ENCODE assay signal across 18 cellular contexts in the genomic region with DNA sequence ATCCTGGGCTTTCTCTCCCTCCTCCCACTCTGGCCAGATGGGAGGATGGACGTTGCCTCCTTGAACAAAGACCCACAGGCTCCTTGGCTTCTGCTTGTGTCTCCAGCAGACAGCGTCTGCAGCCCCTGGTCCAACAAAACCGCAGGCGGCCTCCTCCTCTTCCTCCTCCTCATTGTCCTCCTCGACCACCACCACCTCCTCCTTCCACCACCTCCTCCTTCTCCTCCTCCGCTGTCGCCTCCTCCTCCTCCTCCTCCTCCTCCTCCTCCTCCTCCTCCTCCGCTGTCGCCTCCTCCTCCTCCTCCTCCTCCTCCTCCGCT. TPM values are rescaled to one million over a fixed set of nuclear protein-coding genes. Genes with fewer than 3 reads are reported as not detected.
"Had no signal": no experiment of that assay in that cellular context is flagged by ENCODE, and none has a peak within 500 bp of the region (broad histone marks: within the 10 kb centered on the region; RNA-seq: fewer than 3 reads in every experiment).

No MANE protein-coding gene starts in this region.

- H3K4me3 ChIP-seq: adrenal gland, cardiac muscle cell, gastrocnemius medialis, thyroid gland had no signal

- H3K27ac Mint-ChIP-seq: activated CD8-positive, alpha-beta T cell treated with anti-CD3 and anti-CD28 coated beads for 36 hours; activated T-helper 1 cell treated with anti-CD3 and anti-CD28 coated beads, Interleukin-12 subunit alpha, Interleukin-12 subunit beta, Interleukin-2, Interleukin-4 antibody, amounts not matched to agents 30 ng/mL and 10 ng/mL and 1 ng/mL, durations not matched to agents 14 hours and 24 hours and 36 hours; stimulated activated naive B cell treated with anti-CD40 and anti-IgM and Interleukin-4, amounts not matched to agents 10 μg/mL and 1 μg/mL and 100 μg/mL, for 72 hours had no signal

- H3K4me3 Mint-ChIP-seq: activated CD8-positive, alpha-beta T cell treated with anti-CD3 and anti-CD28 coated beads for 36 hours; activated naive CD4-positive, alpha-beta T cell treated with anti-CD3 and anti-CD28 coated beads, Interleukin-2, amount 50 U/mL, for 24 hours; activated T-helper 1 cell treated with anti-CD3 and anti-CD28 coated beads, Interleukin-12 subunit alpha, Interleukin-12 subunit beta, Interleukin-2, Interleukin-4 antibody, amounts not matched to agents 30 ng/mL and 10 ng/mL and 1 ng/mL, durations not matched to agents 14 hours and 24 hours and 36 hours; naive thymus-derived CD8-positive, alpha-beta T cell; stimulated activated naive B cell treated with anti-CD40 and anti-IgM and Interleukin-4, amounts not matched to agents 10 μg/mL and 1 μg/mL and 100 μg/mL, for 72 hours had no signal

- FAIRE-seq: colon, keratinocyte had no signal

- H3K4me1 ChIP-seq: adrenal gland, gastrocnemius medialis, thyroid gland had no signal

- H3K27me3 ChIP-seq: adrenal gland, cardiac muscle cell, gastrocnemius medialis, neutrophil, thyroid gland had no signal

- H3K27ac ChIP-seq: adrenal gland, cardiac muscle cell, gastrocnemius medialis, neutrophil, thyroid gland had no signal

- DNase-seq: activated CD8-positive, alpha-beta memory T cell treated with anti-CD3 and anti-CD28 coated beads, Interleukin-2, amount 50 U/mL, for 48 hours; activated CD8-positive, alpha-beta T cell treated with anti-CD3 and anti-CD28 coated beads for 36 hours; erythroblast; stimulated activated CD4-positive, alpha-beta T cell treated with anti-CD3 and anti-CD28 coated beads, Interleukin-15, amount 100 ng/mL, for 24 hours; stimulated activated naive B cell treated with anti-CD40 and anti-IgM and Interleukin-4, amounts not matched to agents 10 μg/mL and 1 μg/mL and 100 μg/mL, for 72 hours had no signal

- ATAC-seq: activated CD4-positive, CD25-positive, alpha-beta regulatory T cell treated with anti-CD3 and anti-CD28 coated beads, Interleukin-2, amount 50 U/mL, for 24 hours; activated CD8-positive, alpha-beta T cell treated with anti-CD3 and anti-CD28 coated beads for 36 hours; naive thymus-derived CD8-positive, alpha-beta T cell; stimulated activated naive B cell treated with anti-CD40 and anti-IgM and Interleukin-4, amounts not matched to agents 10 μg/mL and 1 μg/mL and 100 μg/mL, for 72 hours had no signal

- H3K9me3 ChIP-seq: adrenal gland, gastrocnemius medialis, neutrophil, thyroid gland had no signal

- H3K36me3 ChIP-seq: adrenal gland, cardiac muscle cell, gastrocnemius medialis, neutrophil, thyroid gland had no signal

- H3K4me1 Mint-ChIP-seq: activated naive CD4-positive, alpha-beta T cell treated with anti-CD3 and anti-CD28 coated beads, Interleukin-2, amount 50 U/mL, for 24 hours had no signal

- H3K27me3 Mint-ChIP-seq: activated CD8-positive, alpha-beta T cell treated with anti-CD3 and anti-CD28 coated beads for 36 hours; activated naive CD4-positive, alpha-beta T cell treated with anti-CD3 and anti-CD28 coated beads, Interleukin-2, amount 50 U/mL, for 24 hours; naive thymus-derived CD8-positive, alpha-beta T cell; stimulated activated naive B cell treated with anti-CD40 and anti-IgM and Interleukin-4, amounts not matched to agents 10 μg/mL and 1 μg/mL and 100 μg/mL, for 72 hours had no signal

- H3K36me3 Mint-ChIP-seq: activated naive CD4-positive, alpha-beta T cell treated with anti-CD3 and anti-CD28 coated beads, Interleukin-2, amount 50 U/mL, for 24 hours had no signal

- H3K9me3 Mint-ChIP-seq: activated CD8-positive, alpha-beta T cell treated with anti-CD3 and anti-CD28 coated beads for 36 hours; activated naive CD4-positive, alpha-beta T cell treated with anti-CD3 and anti-CD28 coated beads, Interleukin-2, amount 50 U/mL, for 24 hours; activated T-helper 1 cell treated with anti-CD3 and anti-CD28 coated beads, Interleukin-12 subunit alpha, Interleukin-12 subunit beta, Interleukin-2, Interleukin-4 antibody, amounts not matched to agents 30 ng/mL and 10 ng/mL and 1 ng/mL, durations not matched to agents 14 hours and 24 hours and 36 hours; naive thymus-derived CD8-positive, alpha-beta T cell; stimulated activated naive B cell treated with anti-CD40 and anti-IgM and Interleukin-4, amounts not matched to agents 10 μg/mL and 1 μg/mL and 100 μg/mL, for 72 hours had no signal

RNA-seq across cellular contexts. Expression of a gene that starts 45.7 kb away (rescaled TPM):
- total RNA-seq: activated CD8-positive, alpha-beta T cell treated with anti-CD3 and anti-CD28 coated beads for 36 hours; activated T-helper 1 cell treated with anti-CD3 and anti-CD28 coated beads, Interleukin-12 subunit alpha, Interleukin-12 subunit beta, Interleukin-2, Interleukin-4 antibody, amounts not matched to agents 30 ng/mL and 10 ng/mL and 1 ng/mL, durations not matched to agents 14 hours and 24 hours and 36 hours; adrenal gland; cardiac muscle cell; gastrocnemius medialis; mucosa of gallbladder; naive thymus-derived CD8-positive, alpha-beta T cell; skeletal muscle tissue; thyroid gland had no signal
- polyA plus RNA-seq: adrenal gland; cardiac muscle cell; keratinocyte; naive thymus-derived CD8-positive, alpha-beta T cell had no signal
